37 cellular contexts compared by ENCODE assay signal in genomic region chr1:205993068-205993467, GRCh38. TPM values are rescaled to one million over a fixed set of nuclear protein-coding genes. Genes with fewer than 3 reads are reported as not detected.
"Had no signal": no experiment of that assay in that cellular context is flagged by ENCODE, and none has a peak within 500 bp of the region (broad histone marks: within the 10 kb centered on the region; RNA-seq: fewer than 3 reads in every experiment).

No MANE protein-coding gene starts in this region.

- H3K27ac Mint-ChIP-seq: activated CD4-positive, alpha-beta memory T cell treated with anti-CD3 and anti-CD28 coated beads, Interleukin-2, amount 10 ng/mL, durations not matched to agents 7 days and 5 days; activated naive CD4-positive, alpha-beta T cell treated with anti-CD3 and anti-CD28 coated beads for 36 hours; activated naive CD8-positive, alpha-beta T cell; activated naive CD8-positive, alpha-beta T cell treated with anti-CD3 and anti-CD28 coated beads, Interleukin-2, amount 50 U/mL, for 24 hours; activated T-cell treated with anti-CD3 and anti-CD28 coated beads, Interleukin-2, amount 50 U/mL, for 24 hours; activated T-helper 2 cell treated with anti-CD3 and anti-CD28 coated beads, Interferon-gamma antibody, Interleukin-2, Interleukin-4, amounts not matched to agents 10 μg/mL and 5 μg/mL and 100 μg/mL, durations not matched to agents 14 hours and 24 hours and 36 hours; IgD-negative memory B cell had no signal

- H3K4me1 Mint-ChIP-seq: activated CD4-positive, alpha-beta memory T cell treated with anti-CD3 and anti-CD28 coated beads, Interleukin-2, amount 10 ng/mL, durations not matched to agents 7 days and 5 days; central memory CD8-positive, alpha-beta T cell had no signal

- DNase-seq: activated CD4-positive, alpha-beta memory T cell treated with anti-CD3 and anti-CD28 coated beads, Interleukin-2, amount 10 ng/mL, durations not matched to agents 7 days and 5 days; activated CD4-positive, alpha-beta T cell treated with anti-CD3 and anti-CD28 coated beads for 1 hour; activated CD4-positive, alpha-beta T cell treated with anti-CD3 and anti-CD28 coated beads for 48 hours; activated CD4-positive, CD25-positive, alpha-beta regulatory T cell; activated gamma-delta T cell; activated naive CD4-positive, alpha-beta T cell treated with anti-CD3 and anti-CD28 coated beads for 36 hours; activated naive CD8-positive, alpha-beta T cell treated with anti-CD3 and anti-CD28 coated beads, Interleukin-2, amount 50 U/mL, for 24 hours; activated T-cell treated with anti-CD3 and anti-CD28 coated beads, Interleukin-2, amount 50 U/mL, for 24 hours; anterior cingulate cortex; brain microvascular endothelial cell; Karpas-422; KBM-7; NCI-H1048; NCI-H1105 treated with DMSO at 0.1 percent for 48 hours; NCI-H1436; NCI-H1694; NCI-H1930; NCI-H2081 treated with DMSO at 0.1 percent for 48 hours; NCI-H345; NCI-H510A; NCI-H526; NCI-H748 treated with DMSO at 0.1 percent for 48 hours; NK-92 treated with Interleukin-12 subunit alpha and Interleukin-12 subunit beta, amount 100 ng/mL, for 24 hours; PC-3; Peyer's patch; RPMI8226; SW 1271; T-helper 1 cell; T-helper 2 cell; T-helper 9 cell had no signal

- H3K4me3 ChIP-seq: Peyer's patch had no signal

- H3K27me3 ChIP-seq: brain microvascular endothelial cell, Peyer's patch had no signal

- H3K27ac ChIP-seq: brain microvascular endothelial cell, Peyer's patch, VCaP had no signal

- H3K36me3 Mint-ChIP-seq: activated naive CD8-positive, alpha-beta T cell; IgD-negative memory B cell had no signal

- H3K27me3 Mint-ChIP-seq: IgD-negative memory B cell had no signal

- H3K4me3 Mint-ChIP-seq: activated CD4-positive, alpha-beta memory T cell treated with anti-CD3 and anti-CD28 coated beads, Interleukin-2, amount 10 ng/mL, durations not matched to agents 7 days and 5 days; activated naive CD4-positive, alpha-beta T cell treated with anti-CD3 and anti-CD28 coated beads for 36 hours; activated naive CD8-positive, alpha-beta T cell; activated naive CD8-positive, alpha-beta T cell treated with anti-CD3 and anti-CD28 coated beads, Interleukin-2, amount 50 U/mL, for 24 hours; activated T-cell treated with anti-CD3 and anti-CD28 coated beads, Interleukin-2, amount 50 U/mL, for 24 hours; central memory CD8-positive, alpha-beta T cell; IgD-negative memory B cell had no signal

- ATAC-seq: activated naive CD8-positive, alpha-beta T cell treated with anti-CD3 and anti-CD28 coated beads, Interleukin-2, amount 50 U/mL, for 24 hours; PC-3 had no signal

- H3K9me3 ChIP-seq: Peyer's patch had no signal

- H3K9me3 Mint-ChIP-seq: activated CD4-positive, alpha-beta memory T cell treated with anti-CD3 and anti-CD28 coated beads, Interleukin-2, amount 10 ng/mL, durations not matched to agents 7 days and 5 days; activated naive CD4-positive, alpha-beta T cell treated with anti-CD3 and anti-CD28 coated beads for 36 hours; activated naive CD8-positive, alpha-beta T cell treated with anti-CD3 and anti-CD28 coated beads, Interleukin-2, amount 50 U/mL, for 24 hours; activated T-cell treated with anti-CD3 and anti-CD28 coated beads, Interleukin-2, amount 50 U/mL, for 24 hours; activated T-helper 2 cell treated with anti-CD3 and anti-CD28 coated beads, Interferon-gamma antibody, Interleukin-2, Interleukin-4, amounts not matched to agents 10 μg/mL and 5 μg/mL and 100 μg/mL, durations not matched to agents 14 hours and 24 hours and 36 hours; central memory CD8-positive, alpha-beta T cell had no signal

- H3K36me3 ChIP-seq: brain microvascular endothelial cell, Peyer's patch had no signal

RNA-seq across cellular contexts. Expression of gene RAB7B, which starts 10.1 kb away (rescaled TPM):
- total RNA-seq: activated CD4-positive, alpha-beta memory T cell treated with anti-CD3 and anti-CD28 coated beads, Interleukin-2, amount 10 ng/mL, durations not matched to agents 7 days and 5 days; activated CD8-positive, alpha-beta memory T cell treated with anti-CD3 and anti-CD28 coated beads for 36 hours; activated naive CD4-positive, alpha-beta T cell treated with anti-CD3 and anti-CD28 coated beads for 36 hours; activated T-helper 2 cell treated with anti-CD3 and anti-CD28 coated beads, Interferon-gamma antibody, Interleukin-2, Interleukin-4, amounts not matched to agents 10 μg/mL and 5 μg/mL and 100 μg/mL, durations not matched to agents 14 hours and 24 hours and 36 hours; PC-3 had no signal
- polyA plus RNA-seq: IgD-negative memory B cell had no signal

RNA-seq across cellular contexts. Expression of gene CTSE, which starts 30.6 kb away (rescaled TPM):
- total RNA-seq: activated CD4-positive, alpha-beta memory T cell treated with anti-CD3 and anti-CD28 coated beads, Interleukin-2, amount 10 ng/mL, durations not matched to agents 7 days and 5 days; activated CD8-positive, alpha-beta memory T cell treated with anti-CD3 and anti-CD28 coated beads for 36 hours; activated naive CD4-positive, alpha-beta T cell treated with anti-CD3 and anti-CD28 coated beads for 36 hours; activated T-helper 2 cell treated with anti-CD3 and anti-CD28 coated beads, Interferon-gamma antibody, Interleukin-2, Interleukin-4, amounts not matched to agents 10 μg/mL and 5 μg/mL and 100 μg/mL, durations not matched to agents 14 hours and 24 hours and 36 hours had no signal
- polyA plus RNA-seq: IgD-negative memory B cell had no signal

RNA-seq across cellular contexts. Expression of gene SLC26A9, which starts 49.8 kb away (rescaled TPM):
- total RNA-seq: activated CD4-positive, alpha-beta memory T cell treated with anti-CD3 and anti-CD28 coated beads, Interleukin-2, amount 10 ng/mL, durations not matched to agents 7 days and 5 days; activated CD8-positive, alpha-beta memory T cell treated with anti-CD3 and anti-CD28 coated beads for 36 hours; activated naive CD4-positive, alpha-beta T cell treated with anti-CD3 and anti-CD28 coated beads for 36 hours; activated T-helper 2 cell treated with anti-CD3 and anti-CD28 coated beads, Interferon-gamma antibody, Interleukin-2, Interleukin-4, amounts not matched to agents 10 μg/mL and 5 μg/mL and 100 μg/mL, durations not matched to agents 14 hours and 24 hours and 36 hours; MCF 10A; PC-3; Peyer's patch had no signal
- polyA plus RNA-seq: IgD-negative memory B cell had no signal

RNA-seq across cellular contexts. Expression of gene RHEX, which starts 59.9 kb away (rescaled TPM):
- total RNA-seq: activated CD4-positive, alpha-beta memory T cell treated with anti-CD3 and anti-CD28 coated beads, Interleukin-2, amount 10 ng/mL, durations not matched to agents 7 days and 5 days; activated CD8-positive, alpha-beta memory T cell treated with anti-CD3 and anti-CD28 coated beads for 36 hours; activated naive CD4-positive, alpha-beta T cell treated with anti-CD3 and anti-CD28 coated beads for 36 hours; activated T-helper 2 cell treated with anti-CD3 and anti-CD28 coated beads, Interferon-gamma antibody, Interleukin-2, Interleukin-4, amounts not matched to agents 10 μg/mL and 5 μg/mL and 100 μg/mL, durations not matched to agents 14 hours and 24 hours and 36 hours; MCF 10A; PC-3 had no signal
